In the genomic region with DNA sequence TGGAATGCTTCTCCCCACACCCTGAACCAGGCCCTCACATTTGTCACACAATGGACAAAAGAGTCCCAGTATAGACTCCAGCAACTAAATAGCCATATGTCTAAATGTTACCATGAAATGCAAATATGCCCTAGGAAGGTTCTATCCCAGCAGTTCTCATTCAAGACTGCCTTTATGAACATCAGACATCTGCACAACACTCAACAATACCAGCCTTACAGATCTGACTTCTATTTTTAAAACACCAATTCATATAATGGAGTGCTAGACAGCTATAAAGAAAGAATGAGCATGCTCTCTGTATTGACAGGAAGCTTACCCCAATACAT, we compare ENCODE assay signal across 12 cellular contexts. TPM values are rescaled to one million over a fixed set of nuclear protein-coding genes. Genes with fewer than 3 reads are reported as not detected.
A peak's percentile ranks its signal among the peaks of the same experiment; 100 is the strongest.
DNase-seq lines count a peak whose midpoint lies in the region; ATAC-seq, FAIRE-seq and TF ChIP-seq lines count a peak whose summit lies in the region.
"Had no signal": no experiment of that assay in that cellular context is flagged by ENCODE, and none has a peak within 500 bp of the region (broad histone marks: within the 10 kb centered on the region; RNA-seq: fewer than 3 reads in every experiment).

No MANE protein-coding gene starts in this region.

- H4K8ac ChIP-seq in trophoblast cell (ENCODE audit: low read depth, low read length): no peak overlapping the region

- H3K4me3 ChIP-seq in RWPE2 (ENCODE audit: severe bottlenecking) (no peak overlapping the region), endothelial cell of umbilical vein (replicated peaks in 1 of 3; ENCODE audit: insufficient read depth in 1 of 3, low read depth in 1 of 3, low read length in 3 of 3) (no peak overlapping the region), trophoblast cell (ENCODE audit: low read depth, low read length) (no peak overlapping the region)

- H3K27ac ChIP-seq in 22Rv1: peak overlapping the region; percentile 76
- peak overlapping the region; percentile 96 for H3K27ac ChIP-seq in RWPE2 (ENCODE audit: poor library complexity, severe bottlenecking)
- H3K27ac ChIP-seq in endothelial cell of umbilical vein (ENCODE audit: insufficient read depth, low read depth, low read length): peak overlapping the region; percentile 91
- H3K27ac ChIP-seq in trophoblast cell (ENCODE audit: low read depth, low read length): no peak overlapping the region
- H3K27ac ChIP-seq: HL-60 had no signal

- peak overlapping the region; percentile 90 for H3K4ac ChIP-seq in trophoblast cell (ENCODE audit: low read depth, low read length)

- H3K4me2 ChIP-seq in endothelial cell of umbilical vein (ENCODE audit: insufficient read depth, low read length) (peak overlapping the region; percentile 90), trophoblast cell (ENCODE audit: low read length) (no peak overlapping the region)

- no peaks in the 10 kb centered on the region for H3K9me3 ChIP-seq in RWPE2 (ENCODE audit: severe bottlenecking)
- H3K9me3 ChIP-seq in endothelial cell of umbilical vein (replicated peaks; ENCODE audit: control insufficient read depth, insufficient read depth, low read length): no peaks in the 10 kb centered on the region
- no peaks in the 10 kb centered on the region for H3K9me3 ChIP-seq in trophoblast cell (ENCODE audit: insufficient read depth, low read depth, low read length)

- no peaks in the 10 kb centered on the region for H4K20me1 ChIP-seq in endothelial cell of umbilical vein (replicated peaks; ENCODE audit: control insufficient read depth, extremely low read depth, insufficient read depth, low read length)

- no peak overlapping the region for H2AFZ ChIP-seq in endothelial cell of umbilical vein (ENCODE audit: low read depth, low read length)
- no peak overlapping the region for H2AFZ ChIP-seq in trophoblast cell (ENCODE audit: insufficient read depth, low read length, poor library complexity)

- no peak overlapping the region for H4K12ac ChIP-seq in trophoblast cell (ENCODE audit: low read depth, low read length)

- H3K36me3 ChIP-seq in RWPE2 (ENCODE audit: low read depth) (0 out of 2 replicates have a peak, but pooled peaks cover 3% of the 10 kb centered on the region), endothelial cell of umbilical vein (ENCODE audit: control insufficient read depth in 2 of 2, extremely low read depth in 1 of 2, insufficient read depth in 2 of 2, low read length in 2 of 2) (no peaks in the 10 kb centered on the region), trophoblast cell (ENCODE audit: control insufficient read depth in 1 of 2, insufficient read depth in 2 of 2, low read length in 2 of 2) (peaks cover 2 to 5% of the 10 kb centered on the region in 2 experiments)

- H3K79me1 ChIP-seq in trophoblast cell (ENCODE audit: low read length): peaks cover 2% of the 10 kb centered on the region

- no TSS peak for BruUV-seq in endothelial cell of umbilical vein (replicated peaks; lab: Mats Ljungman, UMichigan)

- TF ChIP-seq CTCF in 22Rv1 (IDR thresholded peaks at IDR 0.05) (no peak), RWPE2 (IDR thresholded peaks at IDR 0.05; ENCODE audit: poor library complexity, severe bottlenecking) (no peak), endothelial cell of umbilical vein (IDR thresholded peaks at IDR 0.05; ENCODE audit: extremely low read depth in 1 of 2, insufficient read depth in 1 of 2, low read depth in 1 of 2, low read length in 2 of 2) (no peak)

- no peak overlapping the region for H3K23ac ChIP-seq in trophoblast cell (ENCODE audit: low read length)

- no peak for TF ChIP-seq POLR2A in endothelial cell of umbilical vein (IDR thresholded peaks at IDR 0.05; ENCODE audit: low read depth, low read length)
- no peak for TF ChIP-seq POLR2A in erythroblast (IDR thresholded peaks at IDR 0.05; ENCODE audit: low read length)

- H3K14ac ChIP-seq in trophoblast cell (ENCODE audit: low read length): no peak overlapping the region

- no peak overlapping the region for H2BK12ac ChIP-seq in trophoblast cell (ENCODE audit: low read length)

- peaks cover 52% of the 10 kb centered on the region for H3K4me1 ChIP-seq in RWPE2 (ENCODE audit: insufficient read depth, poor library complexity, severe bottlenecking)
- H3K4me1 ChIP-seq in endothelial cell of umbilical vein (ENCODE audit: control insufficient read depth, extremely low read depth, insufficient read depth, low read length): peaks cover 39% of the 10 kb centered on the region
- H3K4me1 ChIP-seq in trophoblast cell (ENCODE audit: control insufficient read depth in 1 of 2, insufficient read depth in 2 of 2, low read length in 2 of 2): peaks cover 24 to 43% of the 10 kb centered on the region in 2 experiments

- intact Hi-C loops in endothelial cell of umbilical vein (cut with micrococcal nuclease): loop anchor here (1.0 kb wide), 3 partner anchors 8 to 42 kb away; partner anchors contain the start of gene ITGB5

- FAIRE-seq in endothelial cell of umbilical vein (lab: Jason Lieb, UNC): no peak

- dilution Hi-C loops in endothelial cell of umbilical vein (cut with MboI; ENCODE audit: extremely low pct_ligation_motif_present, low sequenced_read_pairs): loop anchor here (25.0 kb wide), 1 partner anchor 117 kb away; no protein-coding TSS in a partner anchor

- peak overlapping the region; percentile 34 for H3K9ac ChIP-seq in endothelial cell of umbilical vein (replicated peaks; ENCODE audit: extremely low read depth, insufficient read depth, low read length)
- no peak overlapping the region for H3K9ac ChIP-seq in trophoblast cell (ENCODE audit: low read length)

- no peak for DNase-seq in RWPE2 (ENCODE audit: low spot score)
- DNase-seq in endothelial cell of umbilical vein (ENCODE audit: low read depth, low spot score): no peak
- DNase-seq in trophoblast cell: no peak
- DNase-seq in A172 (ENCODE audit: low spot score): no peak
- DNase-seq in erythroblast (lab: John Stamatoyannopoulos, UW): no peak

- H3K27me3 ChIP-seq in RWPE2 (ENCODE audit: insufficient read depth, poor library complexity, severe bottlenecking) (no peaks in the 10 kb centered on the region), endothelial cell of umbilical vein (ENCODE audit: control insufficient read depth in 2 of 2, insufficient read depth in 2 of 2, low read length in 2 of 2) (no peaks in the 10 kb centered on the region), trophoblast cell (ENCODE audit: insufficient read depth, low read length) (no peaks in the 10 kb centered on the region)

- H2BK120ac ChIP-seq in trophoblast cell (ENCODE audit: insufficient read depth, low read length, poor library complexity): no peak overlapping the region

- CTCF ChIA-PET in endothelial cell of umbilical vein (lab: Charles Lee): interaction anchor here (1.0 to 3.2 kb wide), 5 partner anchors 22 to 120 kb away, joined by 3 to 15 read pairs (median 7); no protein-coding TSS in a partner anchor

- H3K9me1 ChIP-seq in endothelial cell of umbilical vein (replicated peaks; ENCODE audit: control insufficient read depth, extremely low read depth, insufficient read depth, low read length): no peaks in the 10 kb centered on the region

- ATAC-seq in RWPE2 (ENCODE audit: low read depth) (no peak), GM19467 (IDR thresholded peaks at IDR 0.05; ENCODE audit: unreplicated experiment) (no peak), GM21529 (IDR thresholded peaks at IDR 0.05; ENCODE audit: unreplicated experiment) (no peak)

- H3K18ac ChIP-seq in trophoblast cell (ENCODE audit: low read length): no peak overlapping the region

- H4K91ac ChIP-seq in trophoblast cell (ENCODE audit: low read depth, low read length): no peak overlapping the region

- no peak overlapping the region for H2AK5ac ChIP-seq in trophoblast cell (ENCODE audit: low read length)

- H2BK5ac ChIP-seq in trophoblast cell (ENCODE audit: low read depth, low read length, poor library complexity): no peak overlapping the region

- peaks cover 29% of the 10 kb centered on the region for H3K79me2 ChIP-seq in endothelial cell of umbilical vein (ENCODE audit: control insufficient read depth, insufficient read depth, low read length)
- H3K79me2 ChIP-seq in trophoblast cell (ENCODE audit: control insufficient read depth, insufficient read depth, low read length, poor library complexity): peaks cover 27% of the 10 kb centered on the region

- POLR2A ChIA-PET in endothelial cell of umbilical vein (lab: Charles Lee): no interaction called here

TF ChIP-seq in endothelial cell of umbilical vein, 7 proteins besides CTCF, POLR2A, EP300 and RAD21 (continues in another document):
- TF ChIP-seq EZH2 (IDR thresholded peaks at IDR 0.05; ENCODE audit: borderline replicate concordance, low read depth, low read length, severe bottlenecking) (no peak), GATA2 (IDR thresholded peaks at IDR 0.05; ENCODE audit: insufficient read depth, insufficient read length, low read depth, low read length) (no peak), MYC (IDR thresholded peaks at IDR 0.05; ENCODE audit: low read depth, low read length) (no peak), POLR2AphosphoS5 (IDR thresholded peaks at IDR 0.05; ENCODE audit: insufficient read depth, low read depth, low read length) (no peak), MAX (IDR thresholded peaks at IDR 0.05; ENCODE audit: insufficient read depth, insufficient read length) (no peak)

RNA-seq across cellular contexts. Expression of gene ITGB5, which starts 7.8 kb away (rescaled TPM):
- total RNA-seq in endothelial cell of umbilical vein: 144 TPM in 2 replicates
- 126 and 170 TPM in 2 replicates for polyA plus RNA-seq in endothelial cell of umbilical vein
- polyA plus RNA-seq in endothelial cell of umbilical vein (2011; cell fraction: cytosol; rRNA removed): 161 and 176 TPM in 2 replicates
- 113 and 120 TPM in 2 replicates for polyA plus RNA-seq in endothelial cell of umbilical vein (2011; cell fraction: nucleus; rRNA removed)
- 102 and 144 TPM in 2 replicates for polyA plus RNA-seq in endothelial cell of umbilical vein (2012)
- polyA minus RNA-seq in endothelial cell of umbilical vein: 166 and 180 TPM in 2 replicates
- polyA minus RNA-seq in endothelial cell of umbilical vein (2011; cell fraction: cytosol; rRNA and poly(A)+ RNA removed): 32.4 TPM
- polyA minus RNA-seq in endothelial cell of umbilical vein (2011; cell fraction: nucleus; rRNA and poly(A)+ RNA removed): 36.5 and 59.5 TPM in 2 replicates
- 121 and 127 TPM in 2 replicates for polyA plus RNA-seq in trophoblast cell (2013)
- total RNA-seq in A172 (2014; rRNA removed; shearing (Covaris generic)): 118 and 146 TPM in 2 replicates

RNA-seq across cellular contexts. Expression of gene MUC13, which starts 55.2 kb away (rescaled TPM):
- not detected in 2 replicates for total RNA-seq in endothelial cell of umbilical vein
- polyA plus RNA-seq in endothelial cell of umbilical vein: not detected in 2 replicates
- not detected in 2 replicates for polyA plus RNA-seq in endothelial cell of umbilical vein (2011; cell fraction: cytosol; rRNA removed)
- polyA plus RNA-seq in endothelial cell of umbilical vein (2011; cell fraction: nucleus; rRNA removed): not detected in 2 replicates
- polyA plus RNA-seq in endothelial cell of umbilical vein (2012): not detected in 2 replicates
- not detected in 2 replicates for polyA minus RNA-seq in endothelial cell of umbilical vein
- 3.1 TPM for polyA minus RNA-seq in endothelial cell of umbilical vein (2011; cell fraction: cytosol; rRNA and poly(A)+ RNA removed)
- polyA minus RNA-seq in endothelial cell of umbilical vein (2011; cell fraction: nucleus; rRNA and poly(A)+ RNA removed): not detected in 2 replicates
- 0.07 and 0.11 TPM in 2 replicates for polyA plus RNA-seq in trophoblast cell (2013)
- 0.17 TPM in 1 of 2 replicates, not detected in the other for total RNA-seq in A172 (2014; rRNA removed; shearing (Covaris generic))
- total RNA-seq: activated T-cell treated with anti-CD3 and anti-CD28 coated beads, Interleukin-2, amount 50 U/mL, for 72 hours; progenitor cell of endocrine pancreas; ureter had no signal
